9 cellular contexts compared by ENCODE assay signal in the genomic region with DNA sequence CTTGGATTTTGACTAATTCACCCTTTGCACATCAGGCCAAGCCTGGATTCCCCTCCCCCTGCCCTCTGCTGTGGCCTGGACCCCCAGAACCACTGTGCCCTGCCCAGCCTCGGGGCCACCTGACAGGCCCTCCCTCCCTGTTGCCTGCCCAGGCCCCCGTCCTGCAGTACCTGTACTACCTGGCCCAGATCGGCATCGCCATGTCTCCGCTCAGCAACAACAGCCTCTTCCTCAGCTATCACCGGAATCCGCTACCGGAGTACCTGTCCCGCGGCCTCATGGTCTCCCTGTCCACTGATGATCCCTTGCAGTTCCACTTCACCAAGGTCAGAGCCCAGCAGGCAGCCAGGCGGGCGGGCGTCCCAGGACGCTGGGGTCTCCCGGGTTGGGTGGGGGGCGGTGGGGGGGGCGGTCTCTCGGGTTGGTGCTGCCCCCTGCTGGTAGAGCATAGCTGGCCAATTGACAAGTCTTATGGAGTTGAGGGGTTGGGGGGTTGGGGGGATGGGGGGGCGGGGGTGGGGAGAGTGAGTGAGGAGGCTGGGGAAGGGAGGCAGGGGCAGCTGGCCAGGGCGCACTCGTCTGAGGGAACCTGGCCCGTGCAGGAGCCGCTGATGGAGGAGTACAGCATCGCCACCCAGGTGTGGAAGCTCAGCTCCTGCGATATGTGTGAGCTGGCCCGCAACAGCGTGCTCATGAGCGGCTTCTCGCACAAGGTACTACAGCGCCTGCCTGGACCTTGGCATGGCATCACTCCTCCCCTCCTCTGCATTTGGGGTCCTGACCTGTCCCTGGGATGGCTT. TPM values are rescaled to one million over a fixed set of nuclear protein-coding genes. Genes with fewer than 3 reads are reported as not detected.
DNase-seq lines count a peak whose midpoint lies in the region; ATAC-seq and TF ChIP-seq lines count a peak whose summit lies in the region.
"Had no signal": no experiment of that assay in that cellular context is flagged by ENCODE, and none has a peak within 500 bp of the region (broad histone marks: within the 10 kb centered on the region; RNA-seq: fewer than 3 reads in every experiment).

No MANE protein-coding gene starts in this region.

- H3K27me3 ChIP-seq in heart right ventricle (no peaks in the 10 kb centered on the region), transverse colon (no peaks in the 10 kb centered on the region)

- DNase-seq in heart right ventricle (no peak), cardiac septum (ENCODE audit: low spot score) (no peak), iPS-NIHi7 (ENCODE audit: extremely low spot score) (peak; percentile 73), transverse colon (no peak), AG20443 (ENCODE audit: low spot score) (no peak), DMS153 (lab: John Stamatoyannopoulos, UW) (no peak)
- peak; percentile 48 for DNase-seq in activated CD8-positive, alpha-beta memory T cell treated with anti-CD3 and anti-CD28 coated beads, Interleukin-2, amount 50 U/mL, for 4 hours

- TF ChIP-seq CTCF in heart right ventricle (IDR thresholded peaks at IDR 0.05) (peak; percentile 14 to 50 (median 36)), transverse colon (IDR thresholded peaks at IDR 0.05) (peak in 3 of 5 experiments; percentile 39 to 48 (median 45))

- in situ Hi-C loops in transverse colon (cut with MboI; ENCODE audit: low pct_ligation_motif_present in 1 of 4, low pct_unique_long_range_greater_than_20kb in 1 of 4, low sequenced_read_pairs in 3 of 4): loop anchor here in 2 of 4 donors (5.0 to 10.0 kb wide), 2 partner anchors 88 to 355 kb away; a partner anchor contains a TSS

- H3K27ac ChIP-seq in heart right ventricle: no peak overlapping the region
- no peak overlapping the region for H3K27ac ChIP-seq in transverse colon

- H3K4me1 ChIP-seq in heart right ventricle (peaks cover 0 to 16% (median 0%) of the 10 kb centered on the region in 9 donors), transverse colon (peaks cover 3 to 20% (median 10%) of the 10 kb centered on the region in 4 donors)
- H3K4me1 ChIP-seq: Caco-2 had no signal

- no peaks in the 10 kb centered on the region for H3K9me3 ChIP-seq in heart right ventricle
- H3K9me3 ChIP-seq in transverse colon: no peaks in the 10 kb centered on the region
- H3K9me3 ChIP-seq: Caco-2 had no signal

- no peak for TF ChIP-seq EP300 in transverse colon (IDR thresholded peaks at IDR 0.05; ENCODE audit: low read depth)

- no peak overlapping the region for H3K4me3 ChIP-seq in heart right ventricle
- no peak overlapping the region for H3K4me3 ChIP-seq in transverse colon

- intact Hi-C loops in heart right ventricle (cut with DNase I) (loop anchor here in 5 of 10 donors (2.0 to 10.0 kb wide), 3 partner anchors 83 to 355 kb away; a partner anchor contains a TSS), cardiac septum (cut with DNase I) (no loop called here), transverse colon (cut with DNase I; ENCODE audit: low total_unique reads) (no loop called here)

- 80% methylated on average over 29 to 30 of the region's 30 CpGs for WGBS in heart right ventricle, 2 donors
- WGBS in transverse colon (ENCODE audit: low coverage in 1 of 2), 2 donors: 93 to 94% methylated on average over 2 to 22 of the region's 30 CpGs

- TF ChIP-seq POLR2A in transverse colon (IDR thresholded peaks at IDR 0.05): no peak

- ATAC-seq in heart right ventricle (peak in 1 of 8 donors; percentile 11), HG02970 (IDR thresholded peaks at IDR 0.05; ENCODE audit: low FRiP score, unreplicated experiment) (no peak)

- H3K36me3 ChIP-seq in heart right ventricle (peaks cover 0 to 64% (median 30%) of the 10 kb centered on the region in 9 donors), transverse colon (no peaks in the 10 kb centered on the region)

RNA-seq across cellular contexts. Expression of a gene that starts 10.6 kb away (rescaled TPM):
- total RNA-seq in heart right ventricle (10 to 100 TPM in 7 of 10 donors, 1 to 10 TPM in 3; 6.4 to 18.2 (median 11.5) TPM), cardiac septum (16.7 TPM), transverse colon (10 to 100 TPM; 21.3 to 59.7 (median 39.0) TPM)
- 10 to 100 TPM; 12.3 to 15.2 TPM for polyA plus RNA-seq in heart right ventricle

RNA-seq across cellular contexts. Expression of a gene that starts 10.9 kb away (rescaled TPM):
- total RNA-seq in heart right ventricle: not detected
- polyA plus RNA-seq in heart right ventricle: under 1 TPM in 1 of 2 donors, not detected in 1; 0.04 TPM
- total RNA-seq in cardiac septum: not detected
- not detected for total RNA-seq in transverse colon
- total RNA-seq: Caco-2 had no signal

RNA-seq across cellular contexts. Expression of a gene that starts 25.6 kb away (rescaled TPM):
- 10 to 100 TPM; 29.9 to 62.1 (median 43.5) TPM for total RNA-seq in heart right ventricle
- polyA plus RNA-seq in heart right ventricle: 10 to 100 TPM; 22.8 to 41.3 TPM
- total RNA-seq in cardiac septum: 33.0 TPM
- 100 to 1,000 TPM in 2 of 4 donors, 10 to 100 TPM in 2; 64.9 to 104 (median 94.8) TPM for total RNA-seq in transverse colon

RNA-seq across cellular contexts. Expression of a gene that starts 37.6 kb away (rescaled TPM):
- total RNA-seq in heart right ventricle (10 to 100 TPM; 56.9 to 93.3 (median 68.1) TPM), cardiac septum (43.5 TPM), transverse colon (10 to 100 TPM; 27.0 to 87.5 (median 57.2) TPM)
- 100 to 1,000 TPM in 1 of 2 donors, 10 to 100 TPM in 1; 23.1 to 113 TPM for polyA plus RNA-seq in heart right ventricle

RNA-seq across cellular contexts. Expression of a gene that starts 57.3 kb away (rescaled TPM):
- total RNA-seq in heart right ventricle (10 to 100 TPM in 6 of 10 donors, not detected in 4; 28.7 to 57.7 (median 36.9) TPM), cardiac septum (44.1 TPM), transverse colon (10 to 100 TPM in 1 of 4 donors, not detected in 3; 18.1 TPM)
- polyA plus RNA-seq in heart right ventricle: 10 to 100 TPM in 1 of 2 donors, under 1 TPM in 1; 0.19 to 39.6 TPM
- total RNA-seq: Caco-2 had no signal

Comparison
In these comparisons a context has a peak if more than half of its experiments do, and no peak if none do; other contexts are left out.
1. DNase-seq: peak in activated CD8-positive, alpha-beta memory T cell treated with anti-CD3 and anti-CD28 coated beads, Interleukin-2, amount 50 U/mL, for 4 hours (single experiment) and iPS-NIHi7 (single experiment); none in heart right ventricle (0 of 2), cardiac septum (single experiment), transverse colon (single experiment), AG20443 (single experiment) and DMS153 (single experiment).